Comparison of ENCODE assay signal across 8 cellular contexts in genomic region chr13:90867336-90867683, GRCh38.
DNase-seq lines count a peak whose midpoint lies in the region; ATAC-seq, FAIRE-seq and TF ChIP-seq lines count a peak whose summit lies in the region.

No MANE protein-coding gene starts in this region.

- H3K27me3 ChIP-seq in Panc1 (ENCODE audit: control insufficient read depth, insufficient read depth, low read length) (no peaks in the 10 kb centered on the region), lower lobe of right lung (ENCODE audit: low read depth) (no peaks in the 10 kb centered on the region)

- ATAC-seq in A549 (peak; percentile 77 to 93; a peak in 5 of 6 replicates), Panc1 (0 out of 2 replicates have a peak, but pooled peaks have one; percentile 38), lower lobe of right lung (peak; percentile 94)

- in situ Hi-C loops in Panc1 (cut with HindIII; ENCODE audit: low pct_unique_long_range_greater_than_20kb, low sequenced_read_pairs), result no loop called here

- H3K4me2 ChIP-seq in A549, result no peak overlapping the region

- CTCF ChIA-PET in A549 (lab: Yijun Ruan, JAX) (interaction anchor here (0.6 to 2.4 kb wide), 11 partner anchors 9 to 1134 kb away, joined by 3 to 14 read pairs (median 3); no protein-coding TSS in a partner anchor), HEK293T (lab: Yijun Ruan, JAX) (interaction anchor here (0.6 to 1.3 kb wide), 15 partner anchors 9 to 930 kb away, joined by 3 to 8 read pairs (median 3); no protein-coding TSS in a partner anchor), Panc1 (lab: Charles Lee) (interaction anchor here (0.6 kb wide), 1 partner anchor 1457 kb away, joined by 4 read pairs; no protein-coding TSS in a partner anchor)

- POLR2A ChIA-PET in A549 (lab: Yijun Ruan, JAX) (no interaction called here), HEK293T (lab: Yijun Ruan, JAX) (no interaction called here), Panc1 (lab: Charles Lee) (no interaction called here)

- TF ChIP-seq POLR2A in A549 (IDR thresholded peaks at IDR 0.05; ENCODE audit: low read length), result no peak

- no TSS peak for BruUV-seq in Panc1 (replicated peaks; lab: Mats Ljungman, UMichigan)

- peak; percentile 43; the same call in 2 of the 3 replicates for TF ChIP-seq CTCF in A549 (IDR thresholded peaks at IDR 0.05)
- TF ChIP-seq CTCF in GM12865 (IDR thresholded peaks at IDR 0.05; ENCODE audit: insufficient read depth, low read depth, low read length, missing control alignments), result peak; percentile 62
- TF ChIP-seq CTCF in LNCAP (IDR thresholded peaks at IDR 0.05), result peak; percentile 75
- peak; percentile 74 for TF ChIP-seq CTCF in Panc1 (IDR thresholded peaks at IDR 0.05)
- TF ChIP-seq CTCF in coronary artery (IDR thresholded peaks at IDR 0.05), result peak; percentile 52
- peak; percentile 69 for TF ChIP-seq CTCF in lower lobe of right lung (IDR thresholded peaks at IDR 0.05)

- intact Hi-C loops in Panc1 (cut with micrococcal nuclease; ENCODE audit: unreplicated experiment) (no loop called here), lower lobe of right lung (cut with DNase I) (no loop called here)

- H3K9me3 ChIP-seq in A549 (no peaks in the 10 kb centered on the region), Panc1 (ENCODE audit: control insufficient read depth, insufficient read depth, low read depth, low read length) (no peaks in the 10 kb centered on the region), lower lobe of right lung (no peaks in the 10 kb centered on the region)

- H3K4me3 ChIP-seq in A549 (no peak overlapping the region), GM12865 (ENCODE audit: low read depth, low read length) (no peak overlapping the region), Panc1 (ENCODE audit: low read depth in 2 of 2, low read length in 2 of 2) (no peak overlapping the region), coronary artery (peak overlapping the region; percentile 26), lower lobe of right lung (no peak overlapping the region)

- H3K27ac ChIP-seq in A549 (no peak overlapping the region), Panc1 (ENCODE audit: low read length) (peak overlapping the region; percentile 54; the same call in 1 of the 2 replicates), coronary artery (no peak overlapping the region), lower lobe of right lung (no peak overlapping the region)

- DNase-seq in A549 (ENCODE audit: low read depth in 1 of 2, low spot score in 1 of 2), result peak; percentile 14 to 75
- DNase-seq in GM12865 (ENCODE audit: low read depth), result peak; percentile 72
- DNase-seq in HEK293T (ENCODE audit: extremely low spot score), result peak; percentile 78
- DNase-seq in Panc1 (ENCODE audit: low read depth, low spot score), result peak; percentile 15
- DNase-seq in coronary artery (ENCODE audit: low spot score), result no peak
- peak; percentile 70 for DNase-seq in lower lobe of right lung
- no peak for DNase-seq in activated gamma-delta T cell treated with Interleukin-2 at 50 U/mL for 16 hours

- FAIRE-seq in A549 (lab: Jason Lieb, UNC), result no peak

- no peaks in the 10 kb centered on the region for H3K36me3 ChIP-seq in Panc1 (ENCODE audit: control insufficient read depth, insufficient read depth, low read length)
- H3K36me3 ChIP-seq in lower lobe of right lung, result no peaks in the 10 kb centered on the region

- H3K4me1 ChIP-seq in A549 (peaks cover 3% of the 10 kb centered on the region; the same call in 1 of the 3 replicates), Panc1 (ENCODE audit: control insufficient read depth, insufficient read depth, low read length) (no peaks in the 10 kb centered on the region), lower lobe of right lung (peaks cover 14% of the 10 kb centered on the region)

- TF ChIP-seq EP300 in A549 (IDR thresholded peaks at IDR 0.05), result no peak

- peak; percentile 65 to 79 for TF ChIP-seq RAD21 in A549 (conservative IDR thresholded peaks at IDR 0.05 in 1 of 2, IDR thresholded peaks at IDR 0.05 in 1 of 2)

- WGBS in A549 (ENCODE audit: missing lambda C conversion rate), result 2% methylated on average over 4 of the region's 4 CpGs

TF ChIP-seq in A549, 52 proteins besides CTCF, POLR2A, EP300 and RAD21:
- peak; percentile 37; the same call in 2 of the 3 replicates for TF ChIP-seq SMC3 (IDR thresholded peaks at IDR 0.05)
- no peak for TF ChIP-seq TFCP2L1 (CRISPR knock-in tag; IDR thresholded peaks at IDR 0.05)

TF ChIP-seq in HEK293T, 16 proteins besides CTCF, POLR2A, EP300 and RAD21:
- TF ChIP-seq FOXA1 (IDR thresholded peaks at IDR 0.05) (no peak), ARNT (IDR thresholded peaks at IDR 0.05) (no peak), BHLHE40 (IDR thresholded peaks at IDR 0.05; ENCODE audit: borderline replicate concordance) (no peak), PKNOX1 (IDR thresholded peaks at IDR 0.05) (peak; percentile 46)

Comparison
In these comparisons a context has a peak if more than half of its experiments do, and no peak if none do; other contexts are left out.
1. ATAC-seq: peak in every context shown above with its lines; median percentile 94 in lower lobe of right lung; 85 in A549; 38 in Panc1.
2. DNase-seq: peak in A549 (2 of 2), GM12865 (single experiment), HEK293T (single experiment), Panc1 (single experiment) and lower lobe of right lung (single experiment); none in coronary artery (single experiment) and activated gamma-delta T cell treated with Interleukin-2 at 50 U/mL for 16 hours (single experiment).
3. Peak in every context shown above with its lines, with median percentiles within 50 percentile points of each other: CTCF ChIP-seq.